ENCODE assay signal across 20 cellular contexts in genomic region chr1:147757015-147757990, GRCh38. TPM values are rescaled to one million over a fixed set of nuclear protein-coding genes. Genes with fewer than 3 reads are reported as not detected.
A peak's percentile ranks its signal among the peaks of the same experiment; 100 is the strongest.
DNase-seq lines count a peak whose midpoint lies in the region; ATAC-seq and TF ChIP-seq lines count a peak whose summit lies in the region.
"Had no signal": no experiment of that assay in that cellular context is flagged by ENCODE, and none has a peak within 500 bp of the region (broad histone marks: within the 10 kb centered on the region; RNA-seq: fewer than 3 reads in every experiment).

No MANE protein-coding gene starts in this region.

- H3K36me3 Mint-ChIP-seq in T-helper 17 cell (ENCODE audit: low read depth): no peaks in the 10 kb centered on the region

- H3K79me2 ChIP-seq in smooth muscle cell (ENCODE audit: low read depth): no peaks in the 10 kb centered on the region

- no peaks in the 10 kb centered on the region for H4K20me1 ChIP-seq in smooth muscle cell (ENCODE audit: low read depth)

- H3F3A ChIP-seq in smooth muscle cell (ENCODE audit: low read depth): no peaks in the 10 kb centered on the region

- no peak for TF ChIP-seq CTCF in smooth muscle cell (IDR thresholded peaks at IDR 0.05; ENCODE audit: borderline replicate concordance, insufficient read depth, poor library complexity, severe bottlenecking)

- intact Hi-C loops in right cardiac atrium (cut with DNase I): no loop called here

- TF ChIP-seq EP300 in Ishikawa (IDR thresholded peaks at IDR 0.05; ENCODE audit: borderline replicate concordance): no peak

- H3K27ac Mint-ChIP-seq in T-helper 17 cell: peak overlapping the region; percentile 49
- H3K27ac Mint-ChIP-seq: T-helper 2 cell treated with Interferon-gamma antibody and Interleukin-4, amounts not matched to agents 5 μg/mL and 100 μg/mL, for 36 hours had no signal

- H3K4me1 Mint-ChIP-seq in T-helper 17 cell: peaks cover 19% of the 10 kb centered on the region

- peaks cover 6% of the 10 kb centered on the region for H3K27me3 Mint-ChIP-seq in T-helper 17 cell

- no peak for DNase-seq in T-helper 17 cell
- no peak for DNase-seq in right cardiac atrium
- DNase-seq in smooth muscle cell (lab: John Stamatoyannopoulos, UW; ENCODE audit: unreplicated experiment): no peak
- DNase-seq in activated T-cell treated with anti-CD3 and anti-CD28 coated beads for 4 hours: no peak
- no peak for DNase-seq in activated CD4-positive, CD25-positive, alpha-beta regulatory T cell treated with anti-CD3 and anti-CD28 coated beads, Interleukin-2, amount 50 U/mL, for 72 hours
- DNase-seq: activated CD8-positive, alpha-beta memory T cell treated with anti-CD3 and anti-CD28 coated beads, Interleukin-2, amount 50 U/mL, for 4 hours; activated naive CD4-positive, alpha-beta T cell treated with Interleukin-2 at 50 U/mL for 16 hours; BE2C; colonic mucosa; DMS 273 treated with DMSO at 0.1 percent for 48 hours; H7; head of caudate nucleus; NCI-H2029 treated with DMSO at 0.1 percent for 48 hours; SHP77; stimulated activated CD4-positive, alpha-beta T cell treated with anti-CD3 and anti-CD28 coated beads, Interleukin-4, amount 100 ng/mL, for 4 hours; tibial artery had no signal

- ATAC-seq in T-helper 17 cell: no peak
- peak in 1 of 2 donors; percentile 22 for ATAC-seq in right cardiac atrium
- no peak for ATAC-seq in GM19395 (IDR thresholded peaks at IDR 0.05; ENCODE audit: unreplicated experiment)

- no peak overlapping the region for H3K9ac ChIP-seq in smooth muscle cell (ENCODE audit: low read depth)

- no peak overlapping the region for H3K4me3 Mint-ChIP-seq in T-helper 17 cell
- H3K4me3 Mint-ChIP-seq: T-helper 2 cell treated with Interferon-gamma antibody and Interleukin-4, amounts not matched to agents 5 μg/mL and 100 μg/mL, for 36 hours had no signal

- no peaks in the 10 kb centered on the region for H3K27me3 ChIP-seq in right cardiac atrium (ENCODE audit: control insufficient read depth, insufficient read depth)
- H3K27me3 ChIP-seq in smooth muscle cell (ENCODE audit: low read depth): no peaks in the 10 kb centered on the region
- H3K27me3 ChIP-seq: BE2C, colonic mucosa, tibial artery had no signal

- H3K4me3 ChIP-seq in right cardiac atrium (ENCODE audit: low read length) (no peak overlapping the region), smooth muscle cell (no peak overlapping the region)
- H3K4me3 ChIP-seq: colonic mucosa, tibial artery had no signal

- H3K4me1 ChIP-seq in right cardiac atrium (ENCODE audit: control insufficient read depth, insufficient read depth, low read length) (peaks cover 34% of the 10 kb centered on the region), smooth muscle cell (ENCODE audit: low read depth) (no peaks in the 10 kb centered on the region)
- H3K4me1 ChIP-seq: colonic mucosa had no signal

- no peak for TF ChIP-seq RAD21 in Ishikawa (IDR thresholded peaks at IDR 0.05; ENCODE audit: low read depth)

- H3K4me2 ChIP-seq in smooth muscle cell: no peak overlapping the region

- no peaks in the 10 kb centered on the region for H3K36me3 ChIP-seq in smooth muscle cell (ENCODE audit: low read depth)
- H3K36me3 ChIP-seq: BE2C, colonic mucosa, neutrophil had no signal

- 46% methylated on average over 4 of the region's 4 CpGs for WGBS in right cardiac atrium
- 84% methylated on average over 4 of the region's 4 CpGs for WGBS in smooth muscle cell (ENCODE audit: low lambda C conversion rate)

- H3K9me3 ChIP-seq in T-helper 17 cell (ENCODE audit: control insufficient read depth, low read length, poor library complexity, severe bottlenecking): no peaks in the 10 kb centered on the region
- no peaks in the 10 kb centered on the region for H3K9me3 ChIP-seq in right cardiac atrium (ENCODE audit: control insufficient read depth, low read length)
- no peaks in the 10 kb centered on the region for H3K9me3 ChIP-seq in smooth muscle cell (replicated peaks; ENCODE audit: low read depth)
- H3K9me3 ChIP-seq: BE2C, colonic mucosa, neutrophil, tibial artery had no signal

- H2AFZ ChIP-seq in smooth muscle cell (ENCODE audit: low read depth): no peak overlapping the region

- H3K27ac ChIP-seq in right cardiac atrium (ENCODE audit: low read length): peak overlapping the region; percentile 53
- peak overlapping the region; percentile 2 for H3K27ac ChIP-seq in smooth muscle cell (ENCODE audit: low read depth)
- H3K27ac ChIP-seq: colonic mucosa, neutrophil had no signal

TF ChIP-seq in Ishikawa, 13 proteins besides CTCF, POLR2A, EP300 and RAD21:
- TF ChIP-seq YY1 (IDR thresholded peaks at IDR 0.05; ENCODE audit: low read depth) (no peak), NFIC (IDR thresholded peaks at IDR 0.05) (peak; percentile 32; the same call in 1 of the 2 replicates), FOXM1 (IDR thresholded peaks at IDR 0.05; ENCODE audit: borderline replicate concordance, low read depth) (no peak), ZBTB7A (IDR thresholded peaks at IDR 0.05; ENCODE audit: low read depth) (no peak), USF1 (IDR thresholded peaks at IDR 0.05) (no peak), TEAD4 (IDR thresholded peaks at IDR 0.05) (peak; percentile 33; the same call in 1 of the 2 replicates), CEBPB (IDR thresholded peaks at IDR 0.05) (peak; percentile 85), EGR1 (IDR thresholded peaks at IDR 0.05) (no peak), MAX (IDR thresholded peaks at IDR 0.05) (no peak), TAF1 (IDR thresholded peaks at IDR 0.05; ENCODE audit: low read depth) (no peak), REST (IDR thresholded peaks at IDR 0.05; ENCODE audit: low read depth) (no peak), CREB1 (IDR thresholded peaks at IDR 0.05; ENCODE audit: low read depth) (no peak), TCF12 (IDR thresholded peaks at IDR 0.05; ENCODE audit: low read depth) (no peak)
TF ChIP-seq in Ishikawa: peak in this region for 3.

RNA-seq across cellular contexts. Expression of gene GJA5, which starts 3.1 kb away (rescaled TPM):
- total RNA-seq in T-helper 17 cell (not detected), right cardiac atrium (100 to 1,000 TPM in 3 of 4 donors, 10 to 100 TPM in 1; 63.1 to 264 (median 165) TPM), smooth muscle cell (1.7 and 2.8 TPM in 2 replicates)
- polyA plus RNA-seq in right cardiac atrium (57.1 TPM), smooth muscle cell (0.18 and 2.0 TPM in 2 replicates)

Comparison
In these comparisons a context has a peak if more than half of its experiments do, and no peak if none do; other contexts are left out.
1. RNA of gene GJA5, which starts 3.1 kb away (total RNA-seq): 63.1 to 264 TPM in right cardiac atrium; 1.7 to 2.8 TPM in smooth muscle cell and not detected in T-helper 17 cell; every median in the first group is over 10 times any median in the second.